ENCODE assay signal across 1 cellular context in the genomic region with DNA sequence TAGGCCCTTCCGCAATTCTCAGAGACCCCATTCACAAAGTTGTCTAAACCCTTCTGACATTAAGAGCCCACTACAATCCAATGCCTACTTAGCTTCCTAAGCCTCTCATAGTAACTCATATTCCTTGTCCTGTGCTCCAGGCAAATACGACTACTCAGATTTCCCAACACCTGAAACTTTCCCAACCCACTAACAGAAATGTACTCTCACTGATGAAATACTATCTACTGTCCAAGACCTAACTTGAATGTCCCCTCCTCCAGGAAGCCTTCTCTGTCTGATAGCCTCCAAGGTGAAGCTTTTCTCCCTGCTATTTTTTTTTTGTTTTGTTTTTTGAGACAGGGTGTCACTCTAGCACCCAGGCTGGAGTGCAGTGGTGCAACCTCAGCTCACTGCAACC.
TF ChIP-seq lines count a peak whose summit lies in the region.

No MANE protein-coding gene starts in this region.

TF ChIP-seq in HepG2, 621 proteins besides CTCF, POLR2A, EP300 and RAD21:
- TF ChIP-seq CEBPB (IDR thresholded peaks at IDR 0.05; ENCODE audit: borderline replicate concordance, low read depth, low read length), result peak; percentile 42; the same call in 1 of the 2 replicates
- TF ChIP-seq, protein P1, sequence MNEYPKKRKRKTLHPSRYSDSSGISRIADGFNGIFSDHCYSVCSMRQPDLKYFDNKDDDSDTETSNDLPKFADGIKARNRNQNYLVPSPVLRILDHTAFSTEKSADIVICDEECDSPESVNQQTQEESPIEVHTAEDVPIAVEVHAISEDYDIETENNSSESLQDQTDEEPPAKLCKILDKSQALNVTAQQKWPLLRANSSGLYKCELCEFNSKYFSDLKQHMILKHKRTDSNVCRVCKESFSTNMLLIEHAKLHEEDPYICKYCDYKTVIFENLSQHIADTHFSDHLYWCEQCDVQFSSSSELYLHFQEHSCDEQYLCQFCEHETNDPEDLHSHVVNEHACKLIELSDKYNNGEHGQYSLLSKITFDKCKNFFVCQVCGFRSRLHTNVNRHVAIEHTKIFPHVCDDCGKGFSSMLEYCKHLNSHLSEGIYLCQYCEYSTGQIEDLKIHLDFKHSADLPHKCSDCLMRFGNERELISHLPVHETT (CRISPR knock-in tag; conservative IDR thresholded peaks at IDR 0.05), result no peak
